14 cellular contexts compared by ENCODE assay signal in genomic region chr12:96233168-96233567, GRCh38. TPM values are rescaled to one million over a fixed set of nuclear protein-coding genes. Genes with fewer than 3 reads are reported as not detected.
A peak's percentile ranks its signal among the peaks of the same experiment; 100 is the strongest.
DNase-seq lines count a peak whose midpoint lies in the region; ATAC-seq, FAIRE-seq and TF ChIP-seq lines count a peak whose summit lies in the region.
"Had no signal": no experiment of that assay in that cellular context is flagged by ENCODE, and none has a peak within 500 bp of the region (broad histone marks: within the 10 kb centered on the region; RNA-seq: fewer than 3 reads in every experiment).

No MANE protein-coding gene starts in this region.

- TF ChIP-seq CTCF in body of pancreas (IDR thresholded peaks at IDR 0.05) (no peak), heart left ventricle (IDR thresholded peaks at IDR 0.05) (no peak), adrenal gland (IDR thresholded peaks at IDR 0.05) (no peak)

- intact Hi-C loops in body of pancreas (cut with DNase I), result no loop called here
- intact Hi-C loops in heart left ventricle (cut with DNase I), result loop anchor here in 1 of 10 donors (10.0 kb wide), 1 partner anchor 162 kb away; no protein-coding TSS in a partner anchor
- intact Hi-C loops in adrenal gland (cut with DNase I), result no loop called here

- peak; percentile 28 for ATAC-seq in body of pancreas
- no peak for ATAC-seq in heart left ventricle
- ATAC-seq in activated naive CD8-positive, alpha-beta T cell treated with anti-CD3 and anti-CD28 coated beads, Interleukin-2, amount 50 U/mL, for 24 hours, result no peak

- no peak overlapping the region for H3K4me3 Mint-ChIP-seq in activated naive CD8-positive, alpha-beta T cell treated with anti-CD3 and anti-CD28 coated beads, Interleukin-2, amount 50 U/mL, for 24 hours
- H3K4me3 Mint-ChIP-seq: IgD-negative memory B cell had no signal

- FAIRE-seq in HTR-8/SVneo (lab: Jason Lieb, UNC), result no peak
- FAIRE-seq: TTC549 had no signal

- H3K36me3 ChIP-seq in ACC112 (ENCODE audit: insufficient read depth, low read length) (peaks cover 3% of the 10 kb centered on the region; the same call in 1 of the 2 replicates), body of pancreas (replicated peaks in 1 of 2; ENCODE audit: insufficient read depth in 1 of 2, low read depth in 2 of 2) (no peaks in the 10 kb centered on the region), heart left ventricle (peaks cover 0 to 17% (median 0%) of the 10 kb centered on the region in 9 donors), rectal smooth muscle tissue (ENCODE audit: control insufficient read depth, insufficient read depth, low read length) (peaks cover 2% of the 10 kb centered on the region), adrenal gland (replicated peaks in 1 of 2) (no peaks in the 10 kb centered on the region)

- no peaks in the 10 kb centered on the region for H3K27me3 Mint-ChIP-seq in activated naive CD8-positive, alpha-beta T cell treated with anti-CD3 and anti-CD28 coated beads, Interleukin-2, amount 50 U/mL, for 24 hours
- H3K27me3 Mint-ChIP-seq: IgD-negative memory B cell had no signal

- H3K9me3 ChIP-seq in body of pancreas (no peaks in the 10 kb centered on the region), heart left ventricle (no peaks in the 10 kb centered on the region), adrenal gland (replicated peaks in 1 of 3) (no peaks in the 10 kb centered on the region)
- H3K9me3 ChIP-seq: spleen, upper lobe of left lung had no signal

- H3K27ac Mint-ChIP-seq in activated naive CD8-positive, alpha-beta T cell treated with anti-CD3 and anti-CD28 coated beads, Interleukin-2, amount 50 U/mL, for 24 hours, result no peak overlapping the region

- no peak overlapping the region for H2AFZ ChIP-seq in ACC112 (ENCODE audit: low read length, unreplicated experiment)

- H3K4me1 ChIP-seq in ACC112 (ENCODE audit: control insufficient read depth, insufficient read depth, low read length, unreplicated experiment) (peaks cover 51% of the 10 kb centered on the region), body of pancreas (peaks cover 9% of the 10 kb centered on the region), heart left ventricle (peaks cover 13 to 61% (median 55%) of the 10 kb centered on the region in 12 donors), rectal smooth muscle tissue (ENCODE audit: control insufficient read depth, insufficient read depth, low read length) (peaks cover 49% of the 10 kb centered on the region), adrenal gland (replicated peaks in 1 of 2) (peaks cover 9 to 43% of the 10 kb centered on the region in 2 donors)

- H3K9ac ChIP-seq in rectal smooth muscle tissue (ENCODE audit: low read length), result peak overlapping the region; percentile 45

- H3K27ac ChIP-seq in ACC112 (ENCODE audit: low read depth, low read length) (peak overlapping the region; percentile 97), body of pancreas (no peak overlapping the region), heart left ventricle (peak overlapping the region in 9 of 12 donors; percentile 4 to 90 (median 80)), rectal smooth muscle tissue (ENCODE audit: low read depth, low read length) (peak overlapping the region; percentile 99), adrenal gland (peak overlapping the region in 2 of 5 donors; percentile 85 to 88)

- H3K27me3 ChIP-seq in ACC112 (ENCODE audit: insufficient read depth, low read length), result no peaks in the 10 kb centered on the region
- H3K27me3 ChIP-seq in body of pancreas, result no peaks in the 10 kb centered on the region
- H3K27me3 ChIP-seq in heart left ventricle, result no peaks in the 10 kb centered on the region
- H3K27me3 ChIP-seq in rectal smooth muscle tissue (ENCODE audit: control insufficient read depth, insufficient read depth, low read length), result no peaks in the 10 kb centered on the region
- H3K27me3 ChIP-seq in adrenal gland, result no peaks in the 10 kb centered on the region
- H3K27me3 ChIP-seq: spleen, upper lobe of left lung had no signal

- H3K4me3 ChIP-seq in ACC112 (ENCODE audit: low read depth, low read length) (no peak overlapping the region), body of pancreas (no peak overlapping the region), heart left ventricle (no peak overlapping the region), rectal smooth muscle tissue (ENCODE audit: low read length) (no peak overlapping the region), adrenal gland (no peak overlapping the region)
- H3K4me3 ChIP-seq: spleen, upper lobe of left lung had no signal

- H3K9me3 Mint-ChIP-seq in activated naive CD8-positive, alpha-beta T cell treated with anti-CD3 and anti-CD28 coated beads, Interleukin-2, amount 50 U/mL, for 24 hours, result no peaks in the 10 kb centered on the region
- H3K9me3 Mint-ChIP-seq: IgD-negative memory B cell had no signal

- DNase-seq in body of pancreas, result peak in 1 of 4 donors; percentile 28
- no peak for DNase-seq in heart left ventricle
- DNase-seq in HTR-8/SVneo (ENCODE audit: insufficient read length, low spot score), result no peak
- no peak for DNase-seq in activated naive CD8-positive, alpha-beta T cell treated with anti-CD3 and anti-CD28 coated beads, Interleukin-2, amount 50 U/mL, for 24 hours
- no peak for DNase-seq in adrenal gland
- DNase-seq in T-helper 9 cell, result no peak
- DNase-seq: ACHN, NCI-H1417, spleen had no signal

- peaks cover 17% of the 10 kb centered on the region for H3K36me3 Mint-ChIP-seq in activated naive CD8-positive, alpha-beta T cell treated with anti-CD3 and anti-CD28 coated beads, Interleukin-2, amount 50 U/mL, for 24 hours (ENCODE audit: low read depth)
- H3K36me3 Mint-ChIP-seq: IgD-negative memory B cell had no signal

- peaks cover 39% of the 10 kb centered on the region for H3K4me1 Mint-ChIP-seq in activated naive CD8-positive, alpha-beta T cell treated with anti-CD3 and anti-CD28 coated beads, Interleukin-2, amount 50 U/mL, for 24 hours

- WGBS in body of pancreas, 2 donors, result 86 to 90% methylated on average over 7 of the region's 7 CpGs
- 52 to 71% (median 65%) methylated on average over 7 of the region's 7 CpGs for WGBS in heart left ventricle, 4 donors
- 68 to 83% (median 76%) methylated on average over 6 to 7 of the region's 7 CpGs for WGBS in adrenal gland, 4 donors

- TF ChIP-seq POLR2A in body of pancreas (IDR thresholded peaks at IDR 0.05) (no peak), heart left ventricle (IDR thresholded peaks at IDR 0.05) (no peak), adrenal gland (IDR thresholded peaks at IDR 0.05) (no peak)

- H3K79me2 ChIP-seq in ACC112 (ENCODE audit: control insufficient read depth, insufficient read depth, low read length, unreplicated experiment), result peaks cover 80% of the 10 kb centered on the region

RNA-seq across cellular contexts. Expression of gene ELK3, which starts 39.0 kb away (rescaled TPM):
- total RNA-seq in body of pancreas, result 1 to 10 TPM; 4.9 to 8.0 TPM
- total RNA-seq in heart left ventricle, result 10 to 100 TPM; 14.3 to 42.3 (median 18.6) TPM
- polyA plus RNA-seq in heart left ventricle, result 10 to 100 TPM in 1 of 2 donors, 1 to 10 TPM in 1; 5.7 to 20.7 TPM
- 10 to 100 TPM; 10.8 to 33.6 (median 24.3) TPM for total RNA-seq in adrenal gland
- 10 to 100 TPM in 1 of 3 donors, 1 to 10 TPM in 2; 6.6 to 16.0 (median 8.6) TPM for polyA plus RNA-seq in adrenal gland

Comparison
In these comparisons a context has a peak if more than half of its experiments do, and no peak if none do; other contexts are left out.
1. H3K27ac ChIP-seq: peak in ACC112 (single experiment), heart left ventricle (9 of 12) and rectal smooth muscle tissue (single experiment); none in body of pancreas (0 of 4).